ENCODE assay signal across 25 cellular contexts in the genomic region with DNA sequence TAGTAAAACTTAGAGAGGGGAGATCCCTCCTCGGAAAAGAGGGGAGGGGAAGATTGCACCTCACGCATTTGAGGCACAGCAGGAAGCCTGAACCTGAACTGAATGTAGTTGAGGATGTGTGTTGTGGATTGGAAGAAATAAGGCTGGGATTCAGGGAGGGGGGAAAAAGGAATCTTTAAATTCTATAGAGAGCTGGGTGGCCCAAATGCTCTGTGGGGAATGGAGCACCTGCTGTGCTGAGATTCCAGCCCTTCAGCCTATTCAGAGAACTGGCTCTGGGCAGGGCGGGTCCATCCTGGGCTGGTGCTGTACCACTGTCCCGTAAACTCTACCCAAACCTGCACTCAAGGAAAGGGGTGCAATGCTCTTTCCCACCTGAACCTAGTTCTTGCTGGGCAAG. TPM values are rescaled to one million over a fixed set of nuclear protein-coding genes. Genes with fewer than 3 reads are reported as not detected.
DNase-seq lines count a peak whose midpoint lies in the region; ATAC-seq and TF ChIP-seq lines count a peak whose summit lies in the region.
"Had no signal": no experiment of that assay in that cellular context is flagged by ENCODE, and none has a peak within 500 bp of the region (broad histone marks: within the 10 kb centered on the region; RNA-seq: fewer than 3 reads in every experiment).

No MANE protein-coding gene starts in this region.

- ATAC-seq in WTC11 (peak; percentile 14), GM18519 (IDR thresholded peaks at IDR 0.05; ENCODE audit: low FRiP score, unreplicated experiment) (no peak), SK-N-SH treated with all-trans-retinoic acid at 6 μM for 48 hours (no peak)
- no peak for ATAC-seq in stimulated activated effector memory CD8-positive, alpha-beta T cell treated with anti-CD3 and anti-CD28 coated beads, Interleukin-12 subunit alpha, Interleukin-12 subunit beta, amount 100 ng/mL, for 72 hours

- DNase-seq in activated naive CD4-positive, alpha-beta T cell treated with anti-CD3 and anti-CD28 coated beads for 36 hours = no peak
- no peak for DNase-seq in activated naive CD4-positive, alpha-beta T cell treated with Interleukin-2 at 50 U/mL for 16 hours
- peak; percentile 44 for DNase-seq in WTC11 (ENCODE audit: low spot score)
- DNase-seq in immature natural killer cell = no peak
- no peak for DNase-seq in stimulated activated effector memory CD8-positive, alpha-beta T cell treated with anti-CD3 and anti-CD28 coated beads, Interleukin-12 subunit alpha, Interleukin-12 subunit beta, amount 100 ng/mL, for 72 hours (ENCODE audit: low spot score in 2 of 2)
- no peak for DNase-seq in amygdala (lab: John Stamatoyannopoulos, UW)
- DNase-seq: activated CD4-positive, alpha-beta T cell treated with anti-CD3 and anti-CD28 coated beads, Interleukin-2, amount 50 U/mL, for 4 hours; activated T-cell treated with anti-CD3 and anti-CD28 coated beads for 4 hours; BE2C; GOT3; NCI-H1436 treated with DMSO at 0.1 percent for 48 hours; retina; SK-N-SH; stimulated activated CD4-positive, alpha-beta T cell treated with anti-CD3 and anti-CD28 coated beads, Interleukin-12 subunit alpha, Interleukin-12 subunit beta, amount 100 ng/mL, for 4 hours; WERI-Rb-1 had no signal

- H3K27me3 Mint-ChIP-seq in activated naive CD4-positive, alpha-beta T cell treated with anti-CD3 and anti-CD28 coated beads for 36 hours (ENCODE audit: low read depth) = no peaks in the 10 kb centered on the region
- H3K27me3 Mint-ChIP-seq in WTC11 (ENCODE audit: low read depth) (no peaks in the 10 kb centered on the region; the same call in 1 of the 2 replicates), immature natural killer cell (ENCODE audit: low read depth in 3 of 3) (peaks cover 12 to 17% (median 16%) of the 10 kb centered on the region in 3 donors)
- H3K27me3 Mint-ChIP-seq: central memory CD8-positive, alpha-beta T cell had no signal

- peak overlapping the region; percentile 50 for H3K27ac Mint-ChIP-seq in activated naive CD4-positive, alpha-beta T cell treated with anti-CD3 and anti-CD28 coated beads for 36 hours
- peak overlapping the region; percentile 96 for H3K27ac Mint-ChIP-seq in WTC11
- H3K27ac Mint-ChIP-seq in immature natural killer cell = peak overlapping the region in 5 of 6 donors; percentile 62 to 90 (median 74)
- peak overlapping the region; percentile 63 for H3K27ac Mint-ChIP-seq in stimulated activated effector memory CD8-positive, alpha-beta T cell treated with anti-CD3 and anti-CD28 coated beads, Interleukin-12 subunit alpha, Interleukin-12 subunit beta, amount 100 ng/mL, for 72 hours

- peaks cover 67% of the 10 kb centered on the region for H3K4me1 Mint-ChIP-seq in activated naive CD4-positive, alpha-beta T cell treated with anti-CD3 and anti-CD28 coated beads for 36 hours (ENCODE audit: low read depth)
- H3K4me1 Mint-ChIP-seq in WTC11 (peaks cover 60% of the 10 kb centered on the region), immature natural killer cell (peaks cover 81 to 91% of the 10 kb centered on the region in 2 donors)
- peaks cover 71% of the 10 kb centered on the region for H3K4me1 Mint-ChIP-seq in stimulated activated effector memory CD8-positive, alpha-beta T cell treated with anti-CD3 and anti-CD28 coated beads, Interleukin-12 subunit alpha, Interleukin-12 subunit beta, amount 100 ng/mL, for 72 hours

- TF ChIP-seq CTCF in WTC11 (IDR thresholded peaks at IDR 0.05) = no peak

- POLR2A ChIA-PET in WTC11 (lab: Charles Lee) = interaction anchor here (1.0 to 1.2 kb wide), 2 partner anchors 19 to 83 kb away, joined by 3 to 5 read pairs; a partner anchor contains a TSS

- intact Hi-C loops in activated naive CD4-positive, alpha-beta T cell treated with anti-CD3 and anti-CD28 coated beads for 36 hours (cut with micrococcal nuclease) = no loop called here

- no peaks in the 10 kb centered on the region for H3K9me3 Mint-ChIP-seq in activated naive CD4-positive, alpha-beta T cell treated with anti-CD3 and anti-CD28 coated beads for 36 hours
- no peaks in the 10 kb centered on the region for H3K9me3 Mint-ChIP-seq in WTC11
- no peaks in the 10 kb centered on the region for H3K9me3 Mint-ChIP-seq in immature natural killer cell
- H3K9me3 Mint-ChIP-seq in stimulated activated effector memory CD8-positive, alpha-beta T cell treated with anti-CD3 and anti-CD28 coated beads, Interleukin-12 subunit alpha, Interleukin-12 subunit beta, amount 100 ng/mL, for 72 hours = no peaks in the 10 kb centered on the region
- H3K9me3 Mint-ChIP-seq: central memory CD8-positive, alpha-beta T cell had no signal

- H3K36me3 Mint-ChIP-seq in activated naive CD4-positive, alpha-beta T cell treated with anti-CD3 and anti-CD28 coated beads for 36 hours (ENCODE audit: low read depth) = peaks cover 6% of the 10 kb centered on the region
- 0 out of 2 replicates have a peak, but pooled peaks cover 3% of the 10 kb centered on the region for H3K36me3 Mint-ChIP-seq in WTC11
- no peaks in the 10 kb centered on the region for H3K36me3 Mint-ChIP-seq in immature natural killer cell
- peaks cover 41% of the 10 kb centered on the region for H3K36me3 Mint-ChIP-seq in stimulated activated effector memory CD8-positive, alpha-beta T cell treated with anti-CD3 and anti-CD28 coated beads, Interleukin-12 subunit alpha, Interleukin-12 subunit beta, amount 100 ng/mL, for 72 hours

- CTCF ChIA-PET in activated naive CD4-positive, alpha-beta T cell treated with anti-CD3 and anti-CD28 coated beads for 36 hours (lab: Charles Lee) = interaction anchor here (0.6 to 4.6 kb wide), 9 partner anchors 11 to 80 kb away, joined by 3 to 60 read pairs (median 4); a partner anchor contains a TSS
- CTCF ChIA-PET in WTC11 (lab: Charles Lee) = interaction anchor here (0.7 to 1.1 kb wide), 4 partner anchors 10 to 80 kb away, joined by 3 to 6 read pairs (median 4); a partner anchor contains a TSS

- H3K4me3 Mint-ChIP-seq in activated naive CD4-positive, alpha-beta T cell treated with anti-CD3 and anti-CD28 coated beads for 36 hours = no peak overlapping the region
- H3K4me3 Mint-ChIP-seq in WTC11 (peak overlapping the region; percentile 69), immature natural killer cell (no peak overlapping the region)
- H3K4me3 Mint-ChIP-seq in stimulated activated effector memory CD8-positive, alpha-beta T cell treated with anti-CD3 and anti-CD28 coated beads, Interleukin-12 subunit alpha, Interleukin-12 subunit beta, amount 100 ng/mL, for 72 hours = no peak overlapping the region
- H3K4me3 Mint-ChIP-seq: central memory CD8-positive, alpha-beta T cell had no signal

TF ChIP-seq in WTC11, 78 proteins besides CTCF, POLR2A, EP300 and RAD21 (continues in another document):
- TF ChIP-seq ZNF423 (CRISPR knock-in tag; IDR thresholded peaks at IDR 0.05) (0 out of 2 replicates have a peak, but pooled peaks have one; percentile 5), ETV6 (CRISPR knock-in tag; IDR thresholded peaks at IDR 0.05) (0 out of 2 replicates have a peak, but pooled peaks have one; percentile 28), NFE2L1 (CRISPR knock-in tag; IDR thresholded peaks at IDR 0.05) (no peak), ATF1 (CRISPR knock-in tag; IDR thresholded peaks at IDR 0.05) (no peak), TEAD1 (CRISPR knock-in tag; IDR thresholded peaks at IDR 0.05) (peak; percentile 49; the same call in 1 of the 2 replicates), KAT7 (CRISPR knock-in tag; IDR thresholded peaks at IDR 0.05; ENCODE audit: borderline replicate concordance) (no peak)
- TF ChIP-seq, protein P1, sequence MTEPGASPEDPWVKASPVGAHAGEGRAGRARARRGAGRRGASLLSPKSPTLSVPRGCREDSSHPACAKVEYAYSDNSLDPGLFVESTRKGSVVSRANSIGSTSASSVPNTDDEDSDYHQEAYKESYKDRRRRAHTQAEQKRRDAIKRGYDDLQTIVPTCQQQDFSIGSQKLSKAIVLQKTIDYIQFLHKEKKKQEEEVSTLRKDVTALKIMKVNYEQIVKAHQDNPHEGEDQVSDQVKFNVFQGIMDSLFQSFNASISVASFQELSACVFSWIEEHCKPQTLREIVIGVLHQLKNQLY (CRISPR knock-in tag; IDR thresholded peaks at IDR 0.05) = no peak

TF ChIP-seq in SK-N-SH treated with all-trans-retinoic acid at 6 μM for 48 hours, 23 proteins besides CTCF, POLR2A, EP300 and RAD21 (continues in another document):
- TF ChIP-seq ARNTL (CRISPR knock-in tag; IDR thresholded peaks at IDR 0.05; ENCODE audit: borderline replicate concordance, low read depth) = no peak
- TF ChIP-seq ZNF70 (CRISPR knock-in tag; IDR thresholded peaks at IDR 0.05) = no peak

RNA-seq across cellular contexts. Expression of a gene that starts 4.1 kb away (rescaled TPM):
- 1 to 10 TPM; 7.9 to 8.9 TPM for total RNA-seq in activated naive CD4-positive, alpha-beta T cell treated with anti-CD3 and anti-CD28 coated beads for 36 hours
- total RNA-seq in WTC11 (2021) = 35.3 to 48.3 TPM (median 37.0 TPM) in 3 replicates
- 1 to 10 TPM; 1.8 to 6.5 (median 2.9) TPM for polyA plus RNA-seq in immature natural killer cell

RNA-seq across cellular contexts. Expression of a gene that starts 6.8 kb away (rescaled TPM):
- total RNA-seq in activated naive CD4-positive, alpha-beta T cell treated with anti-CD3 and anti-CD28 coated beads for 36 hours = 10 to 100 TPM in 1 of 2 experiments, 1 to 10 TPM in 1; 7.7 to 11.3 TPM
- total RNA-seq in WTC11 (2021) = not detected in 3 replicates
- polyA plus RNA-seq in immature natural killer cell = 10 to 100 TPM in 1 of 3 donors, 1 to 10 TPM in 1, not detected in 1; 5.6 to 15.2 TPM
- total RNA-seq: A673, astrocyte, hepatocyte, kidney epithelial cell, lung, omental fat pad, ureter had no signal
- polyA plus RNA-seq: hepatocyte, SK-N-SH had no signal

RNA-seq across cellular contexts. Expression of a gene that starts 11.6 kb away (rescaled TPM):
- 100 to 1,000 TPM; 144 to 148 TPM for total RNA-seq in activated naive CD4-positive, alpha-beta T cell treated with anti-CD3 and anti-CD28 coated beads for 36 hours
- 0.37 to 1.2 TPM (median 0.94 TPM) in 3 replicates for total RNA-seq in WTC11 (2021)
- polyA plus RNA-seq in immature natural killer cell = 1,000 to 10,000 TPM; 1,102 to 1,755 (median 1,598) TPM
- polyA plus RNA-seq: SK-N-SH had no signal

RNA-seq across cellular contexts. Expression of a gene that starts 18.7 kb away (rescaled TPM):
- total RNA-seq in activated naive CD4-positive, alpha-beta T cell treated with anti-CD3 and anti-CD28 coated beads for 36 hours = 10 to 100 TPM; 43.5 to 43.6 TPM
- 35.6 to 38.4 TPM (median 37.0 TPM) in 3 replicates for total RNA-seq in WTC11 (2021)
- 10 to 100 TPM in 1 of 3 donors, 1 to 10 TPM in 1, not detected in 1; 8.6 to 21.5 TPM for polyA plus RNA-seq in immature natural killer cell

RNA-seq across cellular contexts. Expression of a gene that starts 31.6 kb away (rescaled TPM):
- total RNA-seq in activated naive CD4-positive, alpha-beta T cell treated with anti-CD3 and anti-CD28 coated beads for 36 hours = 10 to 100 TPM; 32.9 to 35.2 TPM
- 69.4 to 79.6 TPM (median 74.2 TPM) in 3 replicates for total RNA-seq in WTC11 (2021)
- 1 to 10 TPM; 5.3 to 9.2 (median 5.9) TPM for polyA plus RNA-seq in immature natural killer cell

Comparison
In these comparisons a context has a peak if more than half of its experiments do, and no peak if none do; other contexts are left out.
1. RNA of a gene that starts 11.6 kb away (total RNA-seq): 144 to 148 TPM in activated naive CD4-positive, alpha-beta T cell treated with anti-CD3 and anti-CD28 coated beads for 36 hours; 0.37 to 1.2 TPM in WTC11; every median in the first group is over 10 times any median in the second.
2. Peak in every context shown above with its lines, with median percentiles within 50 percentile points of each other: H3K27ac Mint-ChIP-seq.